Comparison of ENCODE assay signal across 1 cellular context in genomic region chr6:128029841-128030240, GRCh38.
TF ChIP-seq lines count a peak whose summit lies in the region.

No MANE protein-coding gene starts in this region.

TF ChIP-seq in SK-N-SH treated with all-trans-retinoic acid at 6 μM for 48 hours, 23 proteins besides CTCF, POLR2A, EP300 and RAD21 (continued from another document):
- TF ChIP-seq ESRRG (CRISPR knock-in tag; IDR thresholded peaks at IDR 0.05) = no peak
